24 cellular contexts compared by ENCODE assay signal in genomic region chr5:31492824-31493223, GRCh38. TPM values are rescaled to one million over a fixed set of nuclear protein-coding genes. Genes with fewer than 3 reads are reported as not detected.
DNase-seq lines count a peak whose midpoint lies in the region; TF ChIP-seq lines count a peak whose summit lies in the region.
"Had no signal": no experiment of that assay in that cellular context is flagged by ENCODE, and none has a peak within 500 bp of the region (broad histone marks: within the 10 kb centered on the region; RNA-seq: fewer than 3 reads in every experiment).

No MANE protein-coding gene starts in this region.

- H3K4me1 Mint-ChIP-seq in HFFc6 (ENCODE audit: low read depth) (peaks cover 7% of the 10 kb centered on the region), nephron progenitor cell (no peaks in the 10 kb centered on the region), Calu3 (ENCODE audit: low read depth, unreplicated experiment) (no peaks in the 10 kb centered on the region)
- H3K4me1 Mint-ChIP-seq: activated T-helper 17 cell treated with anti-CD3 and anti-CD28 coated beads, Interleukin-2, amount 50 U/mL, for 72 hours; immature natural killer cell; stimulated activated naive B cell treated with anti-CD40 and anti-IgM and Interleukin-4, amounts not matched to agents 10 μg/mL and 1 μg/mL and 100 μg/mL, for 72 hours had no signal

- H3K4me3 ChIP-seq in fibroblast of villous mesenchyme (ENCODE audit: low read depth, low read length) (no peak overlapping the region), spleen (no peak overlapping the region)
- H3K4me3 ChIP-seq: lung, tibial artery had no signal

- H3K9me3 ChIP-seq in spleen, result no peaks in the 10 kb centered on the region
- H3K9me3 ChIP-seq: tibial artery had no signal

- no peaks in the 10 kb centered on the region for H3K4me1 ChIP-seq in spleen
- H3K4me1 ChIP-seq: foreskin keratinocyte, tibial artery had no signal

- no peaks in the 10 kb centered on the region for H3K27me3 Mint-ChIP-seq in HFFc6 (ENCODE audit: insufficient read depth)
- H3K27me3 Mint-ChIP-seq in nephron progenitor cell (ENCODE audit: low read depth, poor library complexity), result no peaks in the 10 kb centered on the region
- H3K27me3 Mint-ChIP-seq in Calu3 (ENCODE audit: unreplicated experiment), result no peaks in the 10 kb centered on the region
- H3K27me3 Mint-ChIP-seq: activated T-helper 17 cell treated with anti-CD3 and anti-CD28 coated beads, Interleukin-2, amount 50 U/mL, for 72 hours; natural killer cell treated with Interleukin-12 subunit alpha and Interleukin-12 subunit beta and Interleukin-15 and Interleukin-18, amount 100 ng/mL, for 72 hours; progenitor cell of endocrine pancreas; stimulated activated naive B cell treated with anti-CD40 and anti-IgM and Interleukin-4, amounts not matched to agents 10 μg/mL and 1 μg/mL and 100 μg/mL, for 72 hours had no signal

- H3K36me3 Mint-ChIP-seq in HFFc6 (ENCODE audit: low read depth) (peaks cover 18% of the 10 kb centered on the region), nephron progenitor cell (ENCODE audit: low read depth) (peaks cover 84% of the 10 kb centered on the region), Calu3 (ENCODE audit: insufficient read depth, unreplicated experiment) (peaks cover 17% of the 10 kb centered on the region)

- no TSS peak for BruUV-seq in Calu3 (replicated peaks; lab: Mats Ljungman, UMichigan)

- no peak for TF ChIP-seq POLR2A in spleen (IDR thresholded peaks at IDR 0.05)

- H3K27ac Mint-ChIP-seq in HFFc6, result peak overlapping the region; percentile 4; the same call in 1 of the 2 replicates
- H3K27ac Mint-ChIP-seq in nephron progenitor cell, result peak overlapping the region; percentile 3
- no peak overlapping the region for H3K27ac Mint-ChIP-seq in Calu3 (ENCODE audit: unreplicated experiment)
- H3K27ac Mint-ChIP-seq: activated CD8-positive, alpha-beta T cell treated with anti-CD3 and anti-CD28 coated beads, Interleukin-2, amount 10 ng/mL, durations not matched to agents 7 days and 5 days; activated T-helper 17 cell treated with anti-CD3 and anti-CD28 coated beads, Interleukin-2, amount 50 U/mL, for 72 hours; immature natural killer cell; natural killer cell treated with Interleukin-12 subunit alpha and Interleukin-12 subunit beta and Interleukin-15 and Interleukin-18, amount 100 ng/mL, for 72 hours; progenitor cell of endocrine pancreas; stimulated activated naive B cell treated with anti-CD40 and anti-IgM and Interleukin-4, amounts not matched to agents 10 μg/mL and 1 μg/mL and 100 μg/mL, for 72 hours; T-helper 1 cell treated with Interleukin-12 subunit alpha and Interleukin-12 subunit beta and Interleukin-4 antibody, amounts not matched to agents 30 μg/mL and 1 μg/mL, for 36 hours had no signal

- no peak overlapping the region for H3K27ac ChIP-seq in spleen
- H3K27ac ChIP-seq: foreskin keratinocyte, KMS-11, tibial artery, WERI-Rb-1 had no signal

- POLR2A ChIA-PET in GM10248 (lab: Yijun Ruan, JAX), result no interaction called here

- H3K4me3 Mint-ChIP-seq in HFFc6, result no peak overlapping the region
- H3K4me3 Mint-ChIP-seq in nephron progenitor cell, result no peak overlapping the region
- no peak overlapping the region for H3K4me3 Mint-ChIP-seq in Calu3 (ENCODE audit: low read depth, unreplicated experiment)
- H3K4me3 Mint-ChIP-seq: activated CD8-positive, alpha-beta T cell treated with anti-CD3 and anti-CD28 coated beads, Interleukin-2, amount 10 ng/mL, durations not matched to agents 7 days and 5 days; activated T-helper 17 cell treated with anti-CD3 and anti-CD28 coated beads, Interleukin-2, amount 50 U/mL, for 72 hours; immature natural killer cell; natural killer cell treated with Interleukin-12 subunit alpha and Interleukin-12 subunit beta and Interleukin-15 and Interleukin-18, amount 100 ng/mL, for 72 hours; stimulated activated naive B cell treated with anti-CD40 and anti-IgM and Interleukin-4, amounts not matched to agents 10 μg/mL and 1 μg/mL and 100 μg/mL, for 72 hours; T-helper 1 cell treated with Interleukin-12 subunit alpha and Interleukin-12 subunit beta and Interleukin-4 antibody, amounts not matched to agents 30 μg/mL and 1 μg/mL, for 36 hours had no signal

- no peaks in the 10 kb centered on the region for H3K9me3 Mint-ChIP-seq in HFFc6
- H3K9me3 Mint-ChIP-seq in nephron progenitor cell, result no peaks in the 10 kb centered on the region
- H3K9me3 Mint-ChIP-seq in Calu3 (ENCODE audit: low read depth, unreplicated experiment), result no peaks in the 10 kb centered on the region
- H3K9me3 Mint-ChIP-seq: activated T-helper 17 cell treated with anti-CD3 and anti-CD28 coated beads, Interleukin-2, amount 50 U/mL, for 72 hours; immature natural killer cell; natural killer cell treated with Interleukin-12 subunit alpha and Interleukin-12 subunit beta and Interleukin-15 and Interleukin-18, amount 100 ng/mL, for 72 hours; stimulated activated naive B cell treated with anti-CD40 and anti-IgM and Interleukin-4, amounts not matched to agents 10 μg/mL and 1 μg/mL and 100 μg/mL, for 72 hours; T-helper 1 cell treated with Interleukin-12 subunit alpha and Interleukin-12 subunit beta and Interleukin-4 antibody, amounts not matched to agents 30 μg/mL and 1 μg/mL, for 36 hours had no signal

- WGBS in spleen, 5 donors, result 74 to 86% (median 80%) methylated on average over 2 of the region's 2 CpGs

- H3K27me3 ChIP-seq in spleen (replicated peaks in 1 of 7), result no peaks in the 10 kb centered on the region
- H3K27me3 ChIP-seq: foreskin keratinocyte, tibial artery had no signal

- DNase-seq in HFFc6, result no peak
- DNase-seq in RKO (ENCODE audit: low spot score), result peak; percentile 10
- peak; percentile 43 for DNase-seq in fibroblast of villous mesenchyme (ENCODE audit: low read depth)
- DNase-seq in nephron progenitor cell, result no peak
- DNase-seq in GM10248 (ENCODE audit: extremely low spot score), result no peak
- no peak for DNase-seq in Calu3
- DNase-seq in spleen, result no peak
- DNase-seq: activated CD8-positive, alpha-beta T cell treated with anti-CD3 and anti-CD28 coated beads, Interleukin-2, amount 10 ng/mL, durations not matched to agents 7 days and 5 days; central memory CD4-positive, alpha-beta T cell; effector CD8-positive, alpha-beta T cell; foreskin keratinocyte; immature natural killer cell; NCI-H1105; Right ventricle myocardium superior; stimulated activated CD4-positive, alpha-beta T cell treated with anti-CD3 and anti-CD28 coated beads, Interleukin-12 subunit alpha, Interleukin-12 subunit beta, amount 100 ng/mL, for 4 hours; stimulated activated naive B cell treated with anti-CD40 and anti-IgM and Interleukin-4, amounts not matched to agents 10 μg/mL and 1 μg/mL and 100 μg/mL, for 72 hours; tibial artery; WERI-Rb-1 had no signal

- CTCF ChIA-PET in GM10248 (lab: Yijun Ruan, JAX), result interaction anchor here (1.5 kb wide), 1 partner anchor 11 kb away, joined by 3 read pairs; no protein-coding TSS in a partner anchor
- CTCF ChIA-PET in Calu3 (lab: Charles Lee), result interaction anchor here (0.6 kb wide), 1 partner anchor 461 kb away, joined by 3 read pairs; no protein-coding TSS in a partner anchor

- H3K36me3 ChIP-seq in spleen, result peaks cover 0 to 100% (median 65%) of the 10 kb centered on the region in 6 donors

- intact Hi-C loops in Calu3 (cut with micrococcal nuclease; ENCODE audit: unreplicated experiment) (no loop called here), spleen (cut with DNase I; ENCODE audit: low total_unique reads) (no loop called here)

- TF ChIP-seq CTCF in HFFc6 (IDR thresholded peaks at IDR 0.05) (no peak), fibroblast of villous mesenchyme (IDR thresholded peaks at IDR 0.05; ENCODE audit: insufficient read depth, low read depth, low read length) (no peak), nephron progenitor cell (IDR thresholded peaks at IDR 0.05) (no peak), GM10248 (IDR thresholded peaks at IDR 0.05; ENCODE audit: control extremely low read depth, extremely low read depth, low read depth, missing control alignments) (no peak), Calu3 (IDR thresholded peaks at IDR 0.05; ENCODE audit: unreplicated experiment) (no peak), spleen (IDR thresholded peaks at IDR 0.05 in 8 of 11, conservative IDR thresholded peaks at IDR 0.05 in 3 of 11) (no peak)

RNA-seq across cellular contexts. Expression of gene DROSHA, which starts 39.1 kb away (rescaled TPM):
- total RNA-seq in HFFc6 (2021; fragmentation: NEBNext Ultra II Directional; extraction: Animal tissue kit (Norgen Biotek cat#: 25700)), result 10 to 100 TPM; 67.5 to 77.0 (median 69.6) TPM
- 37.0 and 54.8 TPM in 2 replicates for total RNA-seq in fibroblast of villous mesenchyme
- total RNA-seq in Calu3 (2022), result 72.5 and 79.3 TPM in 2 replicates
- 10 to 100 TPM; 34.8 to 56.7 (median 45.8) TPM for total RNA-seq in spleen
- polyA plus RNA-seq in spleen, result 10 to 100 TPM; 39.4 to 68.5 (median 53.2) TPM

RNA-seq across cellular contexts. Expression of gene C5orf22, which starts 39.3 kb away (rescaled TPM):
- 10 to 100 TPM; 18.7 to 23.7 (median 20.6) TPM for total RNA-seq in HFFc6 (2021; fragmentation: NEBNext Ultra II Directional; extraction: Animal tissue kit (Norgen Biotek cat#: 25700))
- 22.2 and 42.3 TPM in 2 replicates for total RNA-seq in fibroblast of villous mesenchyme
- 25.2 and 27.9 TPM in 2 replicates for total RNA-seq in Calu3 (2022)
- 10 to 100 TPM; 16.5 to 25.8 (median 23.7) TPM for total RNA-seq in spleen
- polyA plus RNA-seq in spleen, result 1 to 10 TPM; 5.3 to 8.6 (median 8.1) TPM

Comparison
In these comparisons a context has a peak if more than half of its experiments do, and no peak if none do; other contexts are left out.
1. DNase-seq: peak in RKO (single experiment) and fibroblast of villous mesenchyme (single experiment); none in HFFc6 (single experiment), nephron progenitor cell (single experiment), GM10248 (single experiment), Calu3 (single experiment) and spleen (single experiment).